In the genomic region with DNA sequence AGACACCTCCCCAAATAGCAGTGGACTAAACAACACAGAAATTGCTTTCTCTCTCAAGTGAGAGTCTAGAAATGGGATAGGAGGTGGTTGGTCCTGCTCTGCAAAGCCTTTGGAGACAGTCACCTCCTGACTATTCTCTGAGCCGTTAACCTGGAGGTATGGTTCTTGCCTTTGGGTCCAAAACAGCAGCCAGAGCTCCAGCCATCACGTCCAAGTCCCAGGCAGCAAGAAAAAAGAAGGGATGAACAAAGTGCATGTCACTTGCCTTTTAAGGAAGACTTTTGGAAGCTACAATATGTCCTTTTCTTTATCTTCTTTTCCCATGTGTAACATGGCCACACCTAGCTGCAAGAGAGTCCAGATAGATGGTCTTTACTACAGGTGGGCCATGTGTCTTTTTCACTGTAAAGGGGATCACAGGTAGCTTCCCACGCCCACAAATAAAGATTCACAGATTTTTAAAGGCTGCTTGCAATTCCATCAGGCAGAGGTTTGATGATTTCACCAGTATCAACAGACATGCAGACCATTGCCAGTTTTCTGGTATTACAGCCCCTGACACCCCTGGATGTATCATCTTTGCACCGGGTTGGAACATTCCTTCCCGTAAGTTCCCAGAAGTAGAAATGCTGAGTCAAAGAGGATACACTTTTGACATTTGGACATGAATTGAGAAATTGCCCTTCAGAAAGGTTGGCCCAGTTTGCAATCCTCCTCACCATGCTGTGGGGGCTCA, we compare ENCODE assay signal across 1 cellular context.
TF ChIP-seq lines count a peak whose summit lies in the region.

No MANE protein-coding gene starts in this region.

TF ChIP-seq in liver, 16 proteins besides CTCF, POLR2A, EP300 and RAD21 (continued from another document):
- peak; percentile 82 for TF ChIP-seq ATF3 (IDR thresholded peaks at IDR 0.05)
- TF ChIP-seq HNF4G (IDR thresholded peaks at IDR 0.05): no peak
- TF ChIP-seq TAF1 (conservative IDR thresholded peaks at IDR 0.05): no peak
- peak; percentile 49 for TF ChIP-seq NR2F2 (IDR thresholded peaks at IDR 0.05)
- peak; percentile 79 to 90 for TF ChIP-seq JUND (IDR thresholded peaks at IDR 0.05)
- peak; percentile 83 for TF ChIP-seq SP1 (IDR thresholded peaks at IDR 0.05)
- TF ChIP-seq EGR1 (IDR thresholded peaks at IDR 0.05; ENCODE audit: low read depth in 2 of 2): peak in 1 of 2 donors; percentile 94
- TF ChIP-seq RXRA (IDR thresholded peaks at IDR 0.05): peak; percentile 85 to 98
- TF ChIP-seq MAX (IDR thresholded peaks at IDR 0.05): peak; percentile 89
- peak; percentile 80 to 95 for TF ChIP-seq HNF4A (conservative IDR thresholded peaks at IDR 0.05)
- TF ChIP-seq GABPA (IDR thresholded peaks at IDR 0.05 in 1 of 2, conservative IDR thresholded peaks at IDR 0.05 in 1 of 2): no peak
- no peak for TF ChIP-seq FOXA1 (IDR thresholded peaks at IDR 0.05)
